Comparison of ENCODE assay signal across 8 cellular contexts in genomic region chr19:2051771-2052704, GRCh38. TPM values are rescaled to one million over a fixed set of nuclear protein-coding genes. Genes with fewer than 3 reads are reported as not detected.
A peak's percentile ranks its signal among the peaks of the same experiment; 100 is the strongest.
DNase-seq lines count a peak whose midpoint lies in the region; ATAC-seq and TF ChIP-seq lines count a peak whose summit lies in the region.

No MANE protein-coding gene starts in this region.

- H3K4me3 ChIP-seq in MG63 (no peak overlapping the region), lower lobe of right lung (peak overlapping the region; percentile 94), tibial nerve (peak overlapping the region; percentile 29 to 100 (median 95))

- H3K4me1 Mint-ChIP-seq in activated naive CD8-positive, alpha-beta T cell treated with anti-CD3 and anti-CD28 coated beads, Interleukin-2, amount 50 U/mL, for 24 hours = peaks cover 56% of the 10 kb centered on the region

- peak; percentile 22 for ATAC-seq in activated naive CD8-positive, alpha-beta T cell treated with anti-CD3 and anti-CD28 coated beads, Interleukin-2, amount 50 U/mL, for 24 hours
- ATAC-seq in lower lobe of right lung = no peak
- no peak for ATAC-seq in GM21717 (IDR thresholded peaks at IDR 0.05; ENCODE audit: unreplicated experiment)

- peak overlapping the region; percentile 90 for H3K27ac Mint-ChIP-seq in activated naive CD8-positive, alpha-beta T cell treated with anti-CD3 and anti-CD28 coated beads, Interleukin-2, amount 50 U/mL, for 24 hours

- DNase-seq in EL = peak; percentile 29
- DNase-seq in MG63 = peak; percentile 74
- DNase-seq in activated naive CD8-positive, alpha-beta T cell treated with anti-CD3 and anti-CD28 coated beads, Interleukin-2, amount 50 U/mL, for 24 hours = peak; percentile 62
- DNase-seq in lower lobe of right lung = peak; percentile 56
- no peak for DNase-seq in tibial nerve (ENCODE audit: low spot score in 2 of 2)
- DNase-seq in NCI-H146 (lab: John Stamatoyannopoulos, UW) = no peak
- no peak for DNase-seq in SW480 (ENCODE audit: low spot score)

- no peak for TF ChIP-seq CTCF in lower lobe of right lung (IDR thresholded peaks at IDR 0.05)
- TF ChIP-seq CTCF in tibial nerve (IDR thresholded peaks at IDR 0.05) = no peak

- intact Hi-C loops in lower lobe of right lung (cut with DNase I) = no loop called here

- H3K27ac ChIP-seq in lower lobe of right lung = peak overlapping the region; percentile 97
- H3K27ac ChIP-seq in tibial nerve = peak overlapping the region; percentile 99 to 100 (median 99)

- H3K9me3 Mint-ChIP-seq in activated naive CD8-positive, alpha-beta T cell treated with anti-CD3 and anti-CD28 coated beads, Interleukin-2, amount 50 U/mL, for 24 hours = no peaks in the 10 kb centered on the region

- TF ChIP-seq POLR2A in tibial nerve (IDR thresholded peaks at IDR 0.05) = no peak

- H3K4me1 ChIP-seq in lower lobe of right lung (peaks cover 72% of the 10 kb centered on the region), tibial nerve (peaks cover 10 to 74% (median 60%) of the 10 kb centered on the region in 4 donors)

- no peak for TF ChIP-seq EP300 in tibial nerve (IDR thresholded peaks at IDR 0.05)

- H3K36me3 Mint-ChIP-seq in activated naive CD8-positive, alpha-beta T cell treated with anti-CD3 and anti-CD28 coated beads, Interleukin-2, amount 50 U/mL, for 24 hours (ENCODE audit: low read depth) = no peaks in the 10 kb centered on the region

- no peaks in the 10 kb centered on the region for H3K27me3 Mint-ChIP-seq in activated naive CD8-positive, alpha-beta T cell treated with anti-CD3 and anti-CD28 coated beads, Interleukin-2, amount 50 U/mL, for 24 hours

- H3K9me3 ChIP-seq in MG63 = no peaks in the 10 kb centered on the region
- no peaks in the 10 kb centered on the region for H3K9me3 ChIP-seq in lower lobe of right lung
- H3K9me3 ChIP-seq in tibial nerve = no peaks in the 10 kb centered on the region

- H3K27me3 ChIP-seq in MG63 (no peaks in the 10 kb centered on the region), lower lobe of right lung (ENCODE audit: low read depth) (no peaks in the 10 kb centered on the region), tibial nerve (no peaks in the 10 kb centered on the region)

- peak overlapping the region; percentile 74 for H3K4me3 Mint-ChIP-seq in activated naive CD8-positive, alpha-beta T cell treated with anti-CD3 and anti-CD28 coated beads, Interleukin-2, amount 50 U/mL, for 24 hours

- H3K36me3 ChIP-seq in MG63 (no peaks in the 10 kb centered on the region), lower lobe of right lung (peaks cover 26% of the 10 kb centered on the region), tibial nerve (peaks cover 0 to 8% (median 0%) of the 10 kb centered on the region in 3 donors)

- 61 to 69% methylated on average over 16 to 18 of the region's 18 CpGs for WGBS in tibial nerve, 2 donors

RNA-seq across cellular contexts. Expression of gene MKNK2, which starts 1.0 kb away (rescaled TPM):
- total RNA-seq in MG63 (2014; rRNA removed; shearing (Covaris generic); ENCODE audit: low replicate concordance) = 17.9 and 38.6 TPM in 2 replicates
- total RNA-seq in lower lobe of right lung = 268 TPM
- 100 to 1,000 TPM; 126 to 265 (median 152) TPM for total RNA-seq in tibial nerve

RNA-seq across cellular contexts. Expression of gene BTBD2, which starts 36.5 kb away (rescaled TPM):
- 34.4 and 36.4 TPM in 2 replicates for total RNA-seq in MG63 (2014; rRNA removed; shearing (Covaris generic); ENCODE audit: low replicate concordance)
- total RNA-seq in lower lobe of right lung (62.0 TPM), tibial nerve (10 to 100 TPM; 54.0 to 94.5 (median 73.5) TPM)

RNA-seq across cellular contexts. Expression of gene MOB3A, which starts 44.1 kb away (rescaled TPM):
- total RNA-seq in MG63 (2014; rRNA removed; shearing (Covaris generic); ENCODE audit: low replicate concordance) = 9.4 and 9.7 TPM in 2 replicates
- total RNA-seq in lower lobe of right lung = 69.2 TPM
- total RNA-seq in tibial nerve = 10 to 100 TPM; 31.7 to 70.8 (median 35.2) TPM

RNA-seq across cellular contexts. Expression of gene IZUMO4, which starts 44.7 kb away (rescaled TPM):
- not detected in 2 replicates for total RNA-seq in MG63 (2014; rRNA removed; shearing (Covaris generic); ENCODE audit: low replicate concordance)
- total RNA-seq in lower lobe of right lung (7.4 TPM), tibial nerve (10 to 100 TPM; 28.6 to 46.3 (median 33.2) TPM)

Comparison
In these comparisons a context has a peak if more than half of its experiments do, and no peak if none do; other contexts are left out.
1. DNase-seq: peak in EL (single experiment), MG63 (single experiment), activated naive CD8-positive, alpha-beta T cell treated with anti-CD3 and anti-CD28 coated beads, Interleukin-2, amount 50 U/mL, for 24 hours (single experiment) and lower lobe of right lung (single experiment); none in tibial nerve (0 of 2), NCI-H146 (single experiment) and SW480 (single experiment).